15 cellular contexts compared by ENCODE assay signal in the genomic region with DNA sequence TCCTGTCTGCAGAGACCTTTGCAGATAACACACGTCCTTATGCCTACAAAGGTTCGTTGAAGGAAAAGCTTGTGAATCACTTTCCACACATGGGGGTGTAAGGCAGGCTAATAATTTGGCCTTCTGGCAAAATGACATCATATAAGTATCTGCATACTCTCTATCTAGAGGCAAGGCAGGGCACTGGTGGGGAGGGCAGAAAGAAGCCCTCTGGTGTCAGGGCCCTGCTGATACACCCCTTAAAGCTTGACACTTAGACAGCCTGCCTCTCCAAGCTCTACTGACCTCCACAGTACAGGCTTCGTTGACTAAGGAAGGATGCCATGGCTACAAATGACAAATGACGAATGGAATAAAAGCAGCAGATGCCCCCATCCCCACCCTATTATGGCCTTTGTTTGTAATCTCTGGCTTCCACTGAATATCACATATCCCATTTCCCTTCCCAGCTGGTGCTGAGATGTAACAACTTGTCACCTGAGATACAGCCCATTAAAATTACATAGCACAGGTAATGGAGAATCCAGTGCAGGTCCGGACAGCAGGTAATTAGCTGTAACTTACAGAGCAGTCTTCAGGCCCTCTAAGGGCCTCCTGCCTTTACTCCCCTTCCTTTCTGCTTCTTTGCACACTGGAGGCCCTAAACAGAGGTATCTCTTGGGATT.
A peak's percentile ranks its signal among the peaks of the same experiment; 100 is the strongest.
DNase-seq lines count a peak whose midpoint lies in the region; ATAC-seq and TF ChIP-seq lines count a peak whose summit lies in the region.
"Had no signal": no experiment of that assay in that cellular context is flagged by ENCODE, and none has a peak within 500 bp of the region (broad histone marks: within the 10 kb centered on the region; RNA-seq: fewer than 3 reads in every experiment).

No MANE protein-coding gene starts in this region.

- H3K36me3 Mint-ChIP-seq in activated naive CD8-positive, alpha-beta T cell treated with anti-CD3 and anti-CD28 coated beads, Interleukin-2, amount 50 U/mL, for 24 hours (ENCODE audit: low read depth): peaks cover 11% of the 10 kb centered on the region
- peaks cover 10% of the 10 kb centered on the region for H3K36me3 Mint-ChIP-seq in activated naive CD8-positive, alpha-beta T cell treated with anti-CD3 and anti-CD28 coated beads for 36 hours
- no peaks in the 10 kb centered on the region for H3K36me3 Mint-ChIP-seq in endodermal cell (ENCODE audit: low read depth)
- peaks cover under 1% of the 10 kb centered on the region for H3K36me3 Mint-ChIP-seq in progenitor cell of endocrine pancreas (ENCODE audit: insufficient read depth)
- H3K36me3 Mint-ChIP-seq in activated CD4-positive, alpha-beta T cell treated with anti-CD3 and anti-CD28 coated beads, Interleukin-2, amount 10 ng/mL, durations not matched to agents 24 days and 14 days (ENCODE audit: low read depth): no peaks in the 10 kb centered on the region

- H3K36me3 ChIP-seq in endodermal cell (ENCODE audit: control insufficient read depth, insufficient read depth, low read length): no peaks in the 10 kb centered on the region
- H3K36me3 ChIP-seq: SJCRH30 had no signal

- intact Hi-C loops in activated CD4-positive, alpha-beta T cell treated with anti-CD3 and anti-CD28 coated beads, Interleukin-2, amount 10 ng/mL, durations not matched to agents 24 days and 14 days (cut with micrococcal nuclease): no loop called here

- H3K27ac ChIP-seq in endodermal cell (ENCODE audit: low read depth, low read length): no peak overlapping the region
- H3K27ac ChIP-seq: psoas muscle, SJCRH30 had no signal

- H3K4me3 Mint-ChIP-seq in activated naive CD8-positive, alpha-beta T cell treated with anti-CD3 and anti-CD28 coated beads, Interleukin-2, amount 50 U/mL, for 24 hours: no peak overlapping the region
- no peak overlapping the region for H3K4me3 Mint-ChIP-seq in activated naive CD8-positive, alpha-beta T cell treated with anti-CD3 and anti-CD28 coated beads for 36 hours
- no peak overlapping the region for H3K4me3 Mint-ChIP-seq in endodermal cell
- H3K4me3 Mint-ChIP-seq in progenitor cell of endocrine pancreas (ENCODE audit: low read depth): no peak overlapping the region
- H3K4me3 Mint-ChIP-seq in activated CD4-positive, alpha-beta T cell treated with anti-CD3 and anti-CD28 coated beads, Interleukin-2, amount 10 ng/mL, durations not matched to agents 24 days and 14 days: no peak overlapping the region
- H3K4me3 Mint-ChIP-seq: CD8-positive, alpha-beta memory T cell had no signal

- H3K4me1 Mint-ChIP-seq in activated naive CD8-positive, alpha-beta T cell treated with anti-CD3 and anti-CD28 coated beads, Interleukin-2, amount 50 U/mL, for 24 hours: peaks cover 17% of the 10 kb centered on the region
- peaks cover 10% of the 10 kb centered on the region for H3K4me1 Mint-ChIP-seq in activated naive CD8-positive, alpha-beta T cell treated with anti-CD3 and anti-CD28 coated beads for 36 hours
- H3K4me1 Mint-ChIP-seq in endodermal cell: peaks cover 21% of the 10 kb centered on the region
- peaks cover 5% of the 10 kb centered on the region for H3K4me1 Mint-ChIP-seq in progenitor cell of endocrine pancreas (ENCODE audit: low read depth)
- H3K4me1 Mint-ChIP-seq in activated CD4-positive, alpha-beta T cell treated with anti-CD3 and anti-CD28 coated beads, Interleukin-2, amount 10 ng/mL, durations not matched to agents 24 days and 14 days: no peaks in the 10 kb centered on the region
- H3K4me1 Mint-ChIP-seq: CD8-positive, alpha-beta memory T cell had no signal

- no peaks in the 10 kb centered on the region for H3K9me3 Mint-ChIP-seq in activated naive CD8-positive, alpha-beta T cell treated with anti-CD3 and anti-CD28 coated beads, Interleukin-2, amount 50 U/mL, for 24 hours
- H3K9me3 Mint-ChIP-seq in activated naive CD8-positive, alpha-beta T cell treated with anti-CD3 and anti-CD28 coated beads for 36 hours: no peaks in the 10 kb centered on the region
- H3K9me3 Mint-ChIP-seq in endodermal cell (no peaks in the 10 kb centered on the region), progenitor cell of endocrine pancreas (ENCODE audit: low read depth) (no peaks in the 10 kb centered on the region)
- no peaks in the 10 kb centered on the region for H3K9me3 Mint-ChIP-seq in activated CD4-positive, alpha-beta T cell treated with anti-CD3 and anti-CD28 coated beads, Interleukin-2, amount 10 ng/mL, durations not matched to agents 24 days and 14 days

- no peaks in the 10 kb centered on the region for H3K27me3 ChIP-seq in endodermal cell (ENCODE audit: control insufficient read depth, insufficient read depth, low read length, poor library complexity, severe bottlenecking)
- H3K27me3 ChIP-seq: SJCRH30 had no signal

- no peak overlapping the region for H3K4me3 ChIP-seq in endodermal cell (ENCODE audit: low read length)
- H3K4me3 ChIP-seq: psoas muscle, SJCRH30 had no signal

- H3K4me1 ChIP-seq in endodermal cell (ENCODE audit: control insufficient read depth, insufficient read depth, low read length): peaks cover 3% of the 10 kb centered on the region
- H3K4me1 ChIP-seq: psoas muscle, SJCRH30 had no signal

- no peak overlapping the region for H3K9ac ChIP-seq in endodermal cell (ENCODE audit: extremely low read depth, low read length, poor library complexity, severe bottlenecking)

- ATAC-seq in activated naive CD8-positive, alpha-beta T cell treated with anti-CD3 and anti-CD28 coated beads, Interleukin-2, amount 50 U/mL, for 24 hours: peak; percentile 28
- ATAC-seq: psoas muscle had no signal

- no peak for DNase-seq in activated naive CD8-positive, alpha-beta T cell treated with anti-CD3 and anti-CD28 coated beads, Interleukin-2, amount 50 U/mL, for 24 hours
- no peak for DNase-seq in activated naive CD8-positive, alpha-beta T cell treated with anti-CD3 and anti-CD28 coated beads for 36 hours
- DNase-seq in NCI-H2171 (lab: John Stamatoyannopoulos, UW): peak; percentile 65
- no peak for DNase-seq in endodermal cell
- DNase-seq in GM19238 (ENCODE audit: insufficient read length, low spot score): no peak
- no peak for DNase-seq in progenitor cell of endocrine pancreas (ENCODE audit: low spot score, unreplicated experiment)
- DNase-seq in activated CD4-positive, alpha-beta T cell treated with anti-CD3 and anti-CD28 coated beads, Interleukin-2, amount 10 ng/mL, durations not matched to agents 24 days and 14 days: no peak
- DNase-seq in cerebellar nuclear complex (lab: John Stamatoyannopoulos, UW): no peak
- DNase-seq: activated CD4-positive, alpha-beta T cell treated with anti-CD3 and anti-CD28 coated beads for 48 hours; activated CD8-positive, alpha-beta memory T cell treated with anti-CD3 and anti-CD28 coated beads, Interleukin-2, amount 50 U/mL, for 4 hours; activated gamma-delta T cell; CD8-positive, alpha-beta memory T cell; NCI-H226; psoas muscle; SJCRH30 had no signal

- TF ChIP-seq CTCF in endodermal cell (conservative IDR thresholded peaks at IDR 0.05) (peak; percentile 47), progenitor cell of endocrine pancreas (IDR thresholded peaks at IDR 0.05; ENCODE audit: unreplicated experiment) (no peak)

- H3K27ac Mint-ChIP-seq in activated naive CD8-positive, alpha-beta T cell treated with anti-CD3 and anti-CD28 coated beads, Interleukin-2, amount 50 U/mL, for 24 hours: no peak overlapping the region
- H3K27ac Mint-ChIP-seq in activated naive CD8-positive, alpha-beta T cell treated with anti-CD3 and anti-CD28 coated beads for 36 hours: no peak overlapping the region
- no peak overlapping the region for H3K27ac Mint-ChIP-seq in endodermal cell
- H3K27ac Mint-ChIP-seq in progenitor cell of endocrine pancreas: no peak overlapping the region
- no peak overlapping the region for H3K27ac Mint-ChIP-seq in activated CD4-positive, alpha-beta T cell treated with anti-CD3 and anti-CD28 coated beads, Interleukin-2, amount 10 ng/mL, durations not matched to agents 24 days and 14 days
- H3K27ac Mint-ChIP-seq: CD8-positive, alpha-beta memory T cell had no signal

- no peaks in the 10 kb centered on the region for H3K27me3 Mint-ChIP-seq in activated naive CD8-positive, alpha-beta T cell treated with anti-CD3 and anti-CD28 coated beads, Interleukin-2, amount 50 U/mL, for 24 hours
- H3K27me3 Mint-ChIP-seq in activated naive CD8-positive, alpha-beta T cell treated with anti-CD3 and anti-CD28 coated beads for 36 hours: no peaks in the 10 kb centered on the region
- H3K27me3 Mint-ChIP-seq in endodermal cell (ENCODE audit: insufficient read depth) (no peaks in the 10 kb centered on the region), progenitor cell of endocrine pancreas (no peaks in the 10 kb centered on the region)
- peaks cover 3% of the 10 kb centered on the region for H3K27me3 Mint-ChIP-seq in activated CD4-positive, alpha-beta T cell treated with anti-CD3 and anti-CD28 coated beads, Interleukin-2, amount 10 ng/mL, durations not matched to agents 24 days and 14 days

- H3K9me3 ChIP-seq in endodermal cell (ENCODE audit: control insufficient read depth, low read length): no peaks in the 10 kb centered on the region
- H3K9me3 ChIP-seq: psoas muscle, SJCRH30 had no signal

- WGBS in endodermal cell (ENCODE audit: insufficient coverage in 1 of 2, insufficient read length in 1 of 2), 2 experiments: 77 to 81% methylated on average over 3 to 5 of the region's 5 CpGs
